Comparison of ENCODE assay signal across 10 cellular contexts in the genomic region with DNA sequence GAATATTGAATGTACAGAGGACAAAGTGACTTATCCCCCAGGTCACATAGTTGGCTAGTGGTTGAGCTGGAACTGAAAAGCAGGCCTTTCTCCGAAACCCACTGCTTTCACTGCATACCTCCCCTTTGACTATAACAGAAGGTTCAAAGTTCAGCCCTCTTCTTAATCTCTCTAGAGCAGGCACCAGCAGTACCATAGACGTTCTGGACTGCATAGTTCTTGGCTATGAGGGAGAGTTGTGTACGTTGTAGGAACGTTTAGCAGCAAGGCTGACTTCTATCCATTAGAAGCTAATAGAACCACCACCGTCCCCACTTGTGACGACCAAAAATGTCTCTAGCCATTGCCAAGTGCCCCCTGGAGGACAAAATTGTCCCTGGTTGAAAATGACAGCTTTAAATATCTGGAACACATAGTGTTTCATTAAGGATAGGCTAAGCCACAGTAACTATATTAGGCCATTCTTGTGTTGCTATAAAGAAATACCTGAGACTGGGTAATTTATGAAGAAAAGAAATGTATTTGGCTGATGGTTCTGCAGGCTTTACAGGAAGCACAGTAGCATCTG.
DNase-seq lines count a peak whose midpoint lies in the region; ATAC-seq and TF ChIP-seq lines count a peak whose summit lies in the region.
"Had no signal": no experiment of that assay in that cellular context is flagged by ENCODE, and none has a peak within 500 bp of the region (broad histone marks: within the 10 kb centered on the region; RNA-seq: fewer than 3 reads in every experiment).

No MANE protein-coding gene starts in this region.

- no TSS peak for BruUV-seq in MCF 10A (replicated peaks; lab: Mats Ljungman, UMichigan)

- H3K36me3 Mint-ChIP-seq in MCF 10A (ENCODE audit: insufficient read depth, unreplicated experiment): no peaks in the 10 kb centered on the region

- H3K27ac ChIP-seq in breast epithelium (peak overlapping the region in 1 of 2 donors; percentile 12), substantia nigra (ENCODE audit: low read depth, low read length, poor library complexity, severe bottlenecking) (peak overlapping the region; percentile 54)
- H3K27ac ChIP-seq: epithelial cell of prostate had no signal

- H3K9me3 Mint-ChIP-seq in MCF 10A (ENCODE audit: unreplicated experiment): no peaks in the 10 kb centered on the region
- H3K9me3 Mint-ChIP-seq: T-helper 2 cell treated with Interferon-gamma antibody and Interleukin-4, amounts not matched to agents 5 μg/mL and 100 μg/mL, for 36 hours had no signal

- POLR2A ChIA-PET in MCF 10A (lab: Yijun Ruan, JAX): interaction anchor here (0.6 kb wide), 1 partner anchor 989 kb away, joined by 3 read pairs; no protein-coding TSS in a partner anchor

- TF ChIP-seq POLR2A in breast epithelium (IDR thresholded peaks at IDR 0.05) (no peak), NB4 (IDR thresholded peaks at IDR 0.05; ENCODE audit: extremely low read depth, insufficient read length) (no peak), erythroblast (IDR thresholded peaks at IDR 0.05; ENCODE audit: low read length) (no peak)

- no peak overlapping the region for H3K4me3 Mint-ChIP-seq in MCF 10A (ENCODE audit: unreplicated experiment)
- H3K4me3 Mint-ChIP-seq: T-helper 2 cell treated with Interferon-gamma antibody and Interleukin-4, amounts not matched to agents 5 μg/mL and 100 μg/mL, for 36 hours had no signal

- CTCF ChIA-PET in MCF 10A (lab: Yijun Ruan, JAX): interaction anchor here (0.6 kb wide), 2 partner anchors 316 to 1604 kb away, joined by 3 read pairs; no protein-coding TSS in a partner anchor

- H3K4me1 ChIP-seq in breast epithelium: no peaks in the 10 kb centered on the region

- peak; percentile 42 for DNase-seq in MCF 10A (ENCODE audit: unreplicated experiment)
- no peak for DNase-seq in breast epithelium (ENCODE audit: low spot score in 2 of 2)
- peak; percentile 31 for DNase-seq in NB4 (ENCODE audit: low read depth)
- DNase-seq in erythroblast (lab: John Stamatoyannopoulos, UW): peak; percentile 18 to 49
- no peak for DNase-seq in substantia nigra (lab: John Stamatoyannopoulos, UW)
- no peak for DNase-seq in effector CD4-positive, alpha-beta T cell
- no peak for DNase-seq in middle frontal gyrus (ENCODE audit: extremely low spot score, low spot score)

- no peak for ATAC-seq in GM18907 (IDR thresholded peaks at IDR 0.05; ENCODE audit: unreplicated experiment)

- TF ChIP-seq CTCF in MCF 10A (IDR thresholded peaks at IDR 0.05; ENCODE audit: unreplicated experiment) (peak; percentile 28), breast epithelium (IDR thresholded peaks at IDR 0.05) (no peak), NB4 (IDR thresholded peaks at IDR 0.05; ENCODE audit: low read depth, low read length) (peak; percentile 59)

- no peaks in the 10 kb centered on the region for H3K27me3 ChIP-seq in breast epithelium

- no peaks in the 10 kb centered on the region for H3K4me1 Mint-ChIP-seq in MCF 10A (ENCODE audit: insufficient read depth, unreplicated experiment)

- H3K36me3 ChIP-seq in breast epithelium: no peaks in the 10 kb centered on the region

- H3K4me3 ChIP-seq in breast epithelium (no peak overlapping the region), NB4 (ENCODE audit: low read depth, low read length) (no peak overlapping the region)

- no peaks in the 10 kb centered on the region for H3K27me3 Mint-ChIP-seq in MCF 10A (ENCODE audit: insufficient read depth, unreplicated experiment)

- no peak overlapping the region for H3K27ac Mint-ChIP-seq in MCF 10A (ENCODE audit: low read depth, unreplicated experiment)
- H3K27ac Mint-ChIP-seq: T-helper 2 cell treated with Interferon-gamma antibody and Interleukin-4, amounts not matched to agents 5 μg/mL and 100 μg/mL, for 36 hours had no signal

- intact Hi-C loops in MCF 10A (cut with micrococcal nuclease) (loop anchor here (1.0 kb wide), 1 partner anchor 323 kb away; no protein-coding TSS in a partner anchor), breast epithelium (cut with DNase I; ENCODE audit: low total_unique reads) (no loop called here)

- no peaks in the 10 kb centered on the region for H3K9me3 ChIP-seq in breast epithelium

Comparison
In these comparisons a context has a peak if more than half of its experiments do, and no peak if none do; other contexts are left out.
1. DNase-seq: peak in MCF 10A (single experiment), NB4 (single experiment) and erythroblast (2 of 2); none in breast epithelium (0 of 2), substantia nigra (0 of 49), effector CD4-positive, alpha-beta T cell (single experiment) and middle frontal gyrus (single experiment).
2. CTCF ChIP-seq: peak in MCF 10A (single experiment) and NB4 (single experiment); none in breast epithelium (0 of 3).